10 cellular contexts compared by ENCODE assay signal in genomic region chr12:92138626-92139025, GRCh38. TPM values are rescaled to one million over a fixed set of nuclear protein-coding genes. Genes with fewer than 3 reads are reported as not detected.
DNase-seq lines count a peak whose midpoint lies in the region; ATAC-seq and TF ChIP-seq lines count a peak whose summit lies in the region.
"Had no signal": no experiment of that assay in that cellular context is flagged by ENCODE, and none has a peak within 500 bp of the region (broad histone marks: within the 10 kb centered on the region; RNA-seq: fewer than 3 reads in every experiment).

No MANE protein-coding gene starts in this region.

- no peak overlapping the region for H3T11ph ChIP-seq in H9 (ENCODE audit: low read length)

- no peak overlapping the region; the same call in 1 of the 2 replicates for H3K9ac ChIP-seq in GM23248
- no peak overlapping the region for H3K9ac ChIP-seq in iPS-18a (ENCODE audit: low read length)
- no peak overlapping the region for H3K9ac ChIP-seq in smooth muscle cell (ENCODE audit: low read depth)
- H3K9ac ChIP-seq in H9 (ENCODE audit: extremely low read depth, insufficient read length, low read length): no peak overlapping the region

- H3K27me3 Mint-ChIP-seq in activated B cell treated with CpG ODN at 0.5 μM for 24 hours: no peaks in the 10 kb centered on the region
- H3K27me3 Mint-ChIP-seq in H9 (ENCODE audit: low read depth): no peaks in the 10 kb centered on the region

- H4K91ac ChIP-seq in H9 (ENCODE audit: insufficient read length, low read depth, low read length): no peak overlapping the region

- H2BK12ac ChIP-seq in H9 (ENCODE audit: insufficient read length, low read depth, low read length): no peak overlapping the region

- H3K79me2 ChIP-seq in GM23248 (ENCODE audit: insufficient read depth) (peaks cover 98% of the 10 kb centered on the region), smooth muscle cell (ENCODE audit: low read depth) (peaks cover 91% of the 10 kb centered on the region), H9 (ENCODE audit: insufficient read depth, low read length) (peaks cover 43% of the 10 kb centered on the region; the same call in 1 of the 2 replicates)

- H3K9me3 Mint-ChIP-seq in activated B cell treated with CpG ODN at 0.5 μM for 24 hours: no peaks in the 10 kb centered on the region
- no peaks in the 10 kb centered on the region for H3K9me3 Mint-ChIP-seq in H9

- H4K20me1 ChIP-seq in GM23248 (ENCODE audit: insufficient read depth) (peaks cover 4% of the 10 kb centered on the region; the same call in 1 of the 2 replicates), smooth muscle cell (ENCODE audit: low read depth) (peaks cover 94% of the 10 kb centered on the region), H9 (ENCODE audit: control insufficient read depth, insufficient read depth, insufficient read length) (no peaks in the 10 kb centered on the region)

- H2BK15ac ChIP-seq in H9 (ENCODE audit: low read depth, low read length): no peak overlapping the region

- H3K36me3 ChIP-seq in GM23248 (ENCODE audit: low read depth) (peaks cover 27% of the 10 kb centered on the region), iPS-18a (ENCODE audit: control insufficient read depth, low read depth, low read length) (peaks cover 25% of the 10 kb centered on the region), smooth muscle cell (ENCODE audit: low read depth) (no peaks in the 10 kb centered on the region)

- H3K4me1 Mint-ChIP-seq in activated B cell treated with CpG ODN at 0.5 μM for 24 hours (peaks cover 63% of the 10 kb centered on the region), H9 (peaks cover 83 to 86% of the 10 kb centered on the region in 2 experiments)

- no peak overlapping the region for H3K18ac ChIP-seq in H9 (ENCODE audit: insufficient read length, low read depth, low read length)

- H3K4ac ChIP-seq in H9 (ENCODE audit: low read depth, low read length): no peak overlapping the region

- no peaks in the 10 kb centered on the region for H3K79me1 ChIP-seq in H9 (ENCODE audit: insufficient read depth, low read depth, low read length, poor library complexity, severe bottlenecking)

- H2AFZ ChIP-seq in GM23248 (no peak overlapping the region), smooth muscle cell (ENCODE audit: low read depth) (no peak overlapping the region), H9 (ENCODE audit: low read length) (no peak overlapping the region)

- H3K9me3 ChIP-seq in GM23248 (ENCODE audit: low read depth): no peaks in the 10 kb centered on the region
- H3K9me3 ChIP-seq in iPS-18a (ENCODE audit: control insufficient read depth, low read depth, low read length): no peaks in the 10 kb centered on the region
- H3K9me3 ChIP-seq in smooth muscle cell (replicated peaks; ENCODE audit: low read depth): no peaks in the 10 kb centered on the region
- no peaks in the 10 kb centered on the region for H3K9me3 ChIP-seq in H9 (ENCODE audit: control insufficient read depth, low read depth, low read length)

- no peak overlapping the region for H2BK5ac ChIP-seq in H9 (ENCODE audit: insufficient read length, low read length)

- H3K23ac ChIP-seq in H9 (ENCODE audit: insufficient read length, low read depth, low read length): no peak overlapping the region

- ATAC-seq in activated B cell treated with CpG ODN at 0.5 μM for 24 hours (ENCODE audit: low read depth): no peak
- no peak for ATAC-seq in HG02623 (IDR thresholded peaks at IDR 0.05; ENCODE audit: unreplicated experiment)
- no peak for ATAC-seq in GM19328 (IDR thresholded peaks at IDR 0.05; ENCODE audit: unreplicated experiment)
- no peak for ATAC-seq in HG02870 (IDR thresholded peaks at IDR 0.05; ENCODE audit: unreplicated experiment)

- H3K4me3 ChIP-seq in GM23248 (peak overlapping the region; percentile 95), iPS-18a (ENCODE audit: low read length) (peak overlapping the region; percentile 73), smooth muscle cell (peak overlapping the region; percentile 92)

- H2BK20ac ChIP-seq in H9 (ENCODE audit: low read depth, low read length, poor library complexity, severe bottlenecking): no peak overlapping the region

- H3K4me2 ChIP-seq in GM23248 (ENCODE audit: unreplicated experiment) (peak overlapping the region; percentile 98), smooth muscle cell (peak overlapping the region; percentile 89), H9 (ENCODE audit: insufficient read depth, insufficient read length, low read length) (no peak overlapping the region)

- H3K4me1 ChIP-seq in GM23248 (ENCODE audit: insufficient read depth) (peaks cover 94% of the 10 kb centered on the region), iPS-18a (ENCODE audit: control insufficient read depth, low read depth, low read length) (peaks cover 71% of the 10 kb centered on the region), smooth muscle cell (ENCODE audit: low read depth) (peaks cover 80% of the 10 kb centered on the region), H9 (ENCODE audit: insufficient read depth, low read length) (peaks cover 14% of the 10 kb centered on the region)

- intact Hi-C loops in activated B cell treated with CpG ODN at 0.5 μM for 24 hours (cut with micrococcal nuclease): loop anchor here (2.0 kb wide), 1 partner anchor 14 kb away; no protein-coding TSS in a partner anchor

- no peak overlapping the region for H3K56ac ChIP-seq in H9 (ENCODE audit: insufficient read length, low read depth, low read length)

- no peaks in the 10 kb centered on the region for H3K9me2 ChIP-seq in GM23248 (ENCODE audit: insufficient read depth)

- H3K27ac Mint-ChIP-seq in activated B cell treated with CpG ODN at 0.5 μM for 24 hours (peak overlapping the region; percentile 18), H9 (peak overlapping the region in 1 of 3 experiments; percentile 90; a peak in 2 of 7 replicates)

- H3K36me3 Mint-ChIP-seq in activated B cell treated with CpG ODN at 0.5 μM for 24 hours (ENCODE audit: low read depth) (peaks cover 96% of the 10 kb centered on the region), H9 (ENCODE audit: insufficient read depth in 1 of 3, low read depth in 3 of 3) (peaks cover 7 to 38% (median 23%) of the 10 kb centered on the region in 3 experiments)

- in situ Hi-C loops in GM23248 (cut with MboI): loop anchor here (10.0 to 25.0 kb wide), 2 partner anchors 324 to 551 kb away; no protein-coding TSS in a partner anchor

- H3F3A ChIP-seq in GM23248 (ENCODE audit: insufficient read depth) (peaks cover 97% of the 10 kb centered on the region), smooth muscle cell (ENCODE audit: low read depth) (peaks cover 25% of the 10 kb centered on the region)

- DNase-seq in GM23248 (no peak), activated B cell treated with CpG ODN at 0.5 μM for 24 hours (no peak), smooth muscle cell (lab: John Stamatoyannopoulos, UW; ENCODE audit: unreplicated experiment) (no peak), H9 (no peak)
- DNase-seq: islet precursor cell; stimulated activated CD8-positive, alpha-beta memory T cell treated with anti-CD3 and anti-CD28 coated beads, Interleukin-4, amount 100 ng/mL, for 48 hours had no signal

- CTCF ChIA-PET in activated B cell treated with CpG ODN at 0.5 μM for 24 hours (lab: Charles Lee): interaction anchor here (0.6 to 1.7 kb wide), 2 partner anchors 327 to 565 kb away, joined by 3 to 8 read pairs; no protein-coding TSS in a partner anchor

- no peaks in the 10 kb centered on the region for H3K23me2 ChIP-seq in H9 (ENCODE audit: insufficient read length, low read depth, low read length, poor library complexity, severe bottlenecking)

- POLR2A ChIA-PET in activated B cell treated with CpG ODN at 0.5 μM for 24 hours (lab: Charles Lee): interaction anchor here (0.8 to 3.0 kb wide), 6 partner anchors 18 to 327 kb away, joined by 3 to 18 read pairs (median 4); no protein-coding TSS in a partner anchor

- no peak overlapping the region for H4K8ac ChIP-seq in H9 (replicated peaks; ENCODE audit: insufficient read length, low read depth, low read length)

- TF ChIP-seq CTCF in activated B cell treated with CpG ODN at 0.5 μM for 24 hours (IDR thresholded peaks at IDR 0.05) (no peak), smooth muscle cell (IDR thresholded peaks at IDR 0.05; ENCODE audit: borderline replicate concordance, insufficient read depth, poor library complexity, severe bottlenecking) (no peak), H9 (conservative IDR thresholded peaks at IDR 0.05) (no peak)

- no peak overlapping the region for H2BK120ac ChIP-seq in H9 (ENCODE audit: low read depth, low read length, poor library complexity, severe bottlenecking)

- H3K27ac ChIP-seq in GM23248 (peak overlapping the region; percentile 93), iPS-18a (ENCODE audit: low read length) (no peak overlapping the region), smooth muscle cell (ENCODE audit: low read depth) (peak overlapping the region; percentile 91), H9 (ENCODE audit: insufficient read length, low read depth, low read length) (no peak overlapping the region)

- H2AK5ac ChIP-seq in H9 (ENCODE audit: insufficient read length, low read length): no peak overlapping the region

- H4K5ac ChIP-seq in H9 (ENCODE audit: insufficient read length, low read depth, low read length): no peak overlapping the region

- no peaks in the 10 kb centered on the region for H3K27me3 ChIP-seq in GM23248 (replicated peaks; ENCODE audit: insufficient read depth)
- no peaks in the 10 kb centered on the region for H3K27me3 ChIP-seq in iPS-18a (ENCODE audit: control insufficient read depth, insufficient read depth, low read length)
- no peaks in the 10 kb centered on the region for H3K27me3 ChIP-seq in smooth muscle cell (ENCODE audit: low read depth)
- H3K27me3 ChIP-seq in H9 (ENCODE audit: insufficient read depth, low read length): no peaks in the 10 kb centered on the region

- peak overlapping the region; percentile 98 for H3K4me3 Mint-ChIP-seq in activated B cell treated with CpG ODN at 0.5 μM for 24 hours
- peak overlapping the region in 1 of 2 experiments; percentile 22; a peak in 1 of 5 replicates for H3K4me3 Mint-ChIP-seq in H9

- H3K14ac ChIP-seq in H9 (ENCODE audit: insufficient read depth, low read length): no peak overlapping the region

RNA-seq across cellular contexts. Expression of gene BTG1, which starts 7.0 kb away (rescaled TPM):
- total RNA-seq in GM23248 (2014; rRNA removed; shearing (Covaris generic)): 13.9 and 14.4 TPM in 2 replicates
- polyA plus RNA-seq in GM23248 (2016; fragmentation: Nextera tagmentation; extraction: Ambion mirVana): 58.9 and 62.2 TPM in 2 replicates
- total RNA-seq in activated B cell treated with CpG ODN at 0.5 μM for 24 hours: 423 and 429 TPM in 2 replicates
- total RNA-seq in smooth muscle cell: 37.6 and 42.1 TPM in 2 replicates
- 70.4 and 108 TPM in 2 replicates for polyA plus RNA-seq in smooth muscle cell
- 32.0 and 32.7 TPM in 2 replicates for total RNA-seq in H9 (2021)

Comparison
In these comparisons a context has a peak if more than half of its experiments do, and no peak if none do; other contexts are left out.
1. H3K27ac ChIP-seq: peak in GM23248 (single experiment) and smooth muscle cell (single experiment); none in iPS-18a (single experiment) and H9 (single experiment).
2. Peak in every context shown above with its lines, with median percentiles within 50 percentile points of each other: H3K4me3 ChIP-seq.